In genomic region chr22:40165537-40165936, GRCh38 we compare ENCODE assay signal across 7 cellular contexts. TPM values are rescaled to one million over a fixed set of nuclear protein-coding genes. Genes with fewer than 3 reads are reported as not detected.
DNase-seq lines count a peak whose midpoint lies in the region; ATAC-seq and TF ChIP-seq lines count a peak whose summit lies in the region.
"Not testable (repeated sequence)": the region's sequence is repeated elsewhere in the genome, so short reads cannot be mapped to it uniquely, and the experiment has no call there.

No MANE protein-coding gene starts in this region.

- not testable (repeated sequence) for H3K4me3 ChIP-seq in NB4 (ENCODE audit: low read depth, low read length); naive thymus-derived CD4-positive, alpha-beta T cell (ENCODE audit: low read length)

- peaks cover 0 to 16% (median 3%) of the 10 kb centered on the region in 3 experiments for H3K36me3 ChIP-seq in naive thymus-derived CD4-positive, alpha-beta T cell (ENCODE audit: control insufficient read depth in 2 of 3, insufficient read depth in 3 of 3, low read length in 3 of 3)

- not testable (repeated sequence) for H3K27me3 Mint-ChIP-seq in activated naive CD8-positive, alpha-beta T cell; naive thymus-derived CD4-positive, alpha-beta T cell; stimulated activated naive CD8-positive, alpha-beta T cell treated with anti-CD3 and anti-CD28 coated beads, Interleukin-15, Interleukin-2, amounts not matched to agents 100 ng/mL and 50 ng/mL, for 24 hours

- intact Hi-C loops in naive thymus-derived CD4-positive, alpha-beta T cell (cut with micrococcal nuclease) = not testable (repeated sequence)

- H3K9me3 ChIP-seq in naive thymus-derived CD4-positive, alpha-beta T cell (ENCODE audit: control insufficient read depth in 2 of 3, low read length in 3 of 3) = not testable (repeated sequence)

- in situ Hi-C loops in KBM-7 (cut with MboI; ENCODE audit: low pct_unique_long_range_greater_than_20kb, low sequenced_read_pairs) = not testable (repeated sequence)

- ATAC-seq in naive thymus-derived CD4-positive, alpha-beta T cell = not testable (repeated sequence)

- POLR2A ChIA-PET in naive thymus-derived CD4-positive, alpha-beta T cell (lab: Charles Lee) = interaction anchor here (0.6 kb wide), 1 partner anchor 110 kb away, joined by 4 read pairs; no protein-coding TSS in a partner anchor

- not testable (repeated sequence) for H3K9me3 Mint-ChIP-seq in activated naive CD8-positive, alpha-beta T cell (ENCODE audit: low read depth); stimulated activated naive CD8-positive, alpha-beta T cell treated with anti-CD3 and anti-CD28 coated beads, Interleukin-15, Interleukin-2, amounts not matched to agents 100 ng/mL and 50 ng/mL, for 24 hours
- H3K9me3 Mint-ChIP-seq in naive thymus-derived CD4-positive, alpha-beta T cell = peaks cover 0 to 11% (median 0%) of the 10 kb centered on the region in 11 donors

- H3K4me3 Mint-ChIP-seq in activated naive CD8-positive, alpha-beta T cell; naive thymus-derived CD4-positive, alpha-beta T cell; stimulated activated naive CD8-positive, alpha-beta T cell treated with anti-CD3 and anti-CD28 coated beads, Interleukin-15, Interleukin-2, amounts not matched to agents 100 ng/mL and 50 ng/mL, for 24 hours: not testable (repeated sequence)

- not testable (repeated sequence) for TF ChIP-seq POLR2A in NB4 (IDR thresholded peaks at IDR 0.05; ENCODE audit: extremely low read depth, insufficient read length); erythroblast (IDR thresholded peaks at IDR 0.05; ENCODE audit: low read length)

- not testable (repeated sequence) for H3K27ac ChIP-seq in naive thymus-derived CD4-positive, alpha-beta T cell (ENCODE audit: low read depth, low read length)

- CTCF ChIA-PET in naive thymus-derived CD4-positive, alpha-beta T cell (lab: Charles Lee) = interaction anchor here (0.7 kb wide), 1 partner anchor 84 kb away, joined by 3 read pairs; no protein-coding TSS in a partner anchor

- H3K4me1 Mint-ChIP-seq in activated naive CD8-positive, alpha-beta T cell (ENCODE audit: low read depth) = peaks cover 14% of the 10 kb centered on the region
- H3K4me1 Mint-ChIP-seq in naive thymus-derived CD4-positive, alpha-beta T cell = peaks cover 3 to 61% (median 24%) of the 10 kb centered on the region in 7 donors
- H3K4me1 Mint-ChIP-seq in stimulated activated naive CD8-positive, alpha-beta T cell treated with anti-CD3 and anti-CD28 coated beads, Interleukin-15, Interleukin-2, amounts not matched to agents 100 ng/mL and 50 ng/mL, for 24 hours (ENCODE audit: low read depth) = not testable (repeated sequence)

- not testable (repeated sequence) for H3K27me3 ChIP-seq in naive thymus-derived CD4-positive, alpha-beta T cell (ENCODE audit: control insufficient read depth in 2 of 2, insufficient read depth in 2 of 2, low read length in 2 of 2)

- H3K4me1 ChIP-seq in naive thymus-derived CD4-positive, alpha-beta T cell (ENCODE audit: control insufficient read depth in 2 of 2, insufficient read depth in 2 of 2, low read length in 2 of 2) = not testable (repeated sequence)

- H3K36me3 Mint-ChIP-seq in activated naive CD8-positive, alpha-beta T cell = not testable (repeated sequence)
- H3K36me3 Mint-ChIP-seq in naive thymus-derived CD4-positive, alpha-beta T cell = peaks cover 0 to 44% (median 22%) of the 10 kb centered on the region in 5 donors
- H3K36me3 Mint-ChIP-seq in stimulated activated naive CD8-positive, alpha-beta T cell treated with anti-CD3 and anti-CD28 coated beads, Interleukin-15, Interleukin-2, amounts not matched to agents 100 ng/mL and 50 ng/mL, for 24 hours (ENCODE audit: low read depth) = peaks cover 31% of the 10 kb centered on the region

- peak; percentile 44 for DNase-seq in CD1c-positive myeloid dendritic cell (ENCODE audit: extremely low spot score)
- peak; percentile 63 for DNase-seq in KBM-7
- peak; percentile 47 for DNase-seq in NB4 (ENCODE audit: low read depth)
- peak; percentile 21 to 44 for DNase-seq in erythroblast (lab: John Stamatoyannopoulos, UW)
- DNase-seq in naive thymus-derived CD4-positive, alpha-beta T cell = not testable (repeated sequence)

- TF ChIP-seq CTCF in NB4 (IDR thresholded peaks at IDR 0.05; ENCODE audit: low read depth, low read length) = not testable (repeated sequence)

- peak overlapping the region; percentile 22 for H3K27ac Mint-ChIP-seq in activated naive CD8-positive, alpha-beta T cell
- H3K27ac Mint-ChIP-seq in naive thymus-derived CD4-positive, alpha-beta T cell = peak overlapping the region in 7 of 9 donors; percentile 40 to 70 (median 58)
- peak overlapping the region; percentile 43 for H3K27ac Mint-ChIP-seq in stimulated activated naive CD8-positive, alpha-beta T cell treated with anti-CD3 and anti-CD28 coated beads, Interleukin-15, Interleukin-2, amounts not matched to agents 100 ng/mL and 50 ng/mL, for 24 hours

RNA-seq across cellular contexts. Expression of gene TNRC6B, which starts 12.2 kb away (rescaled TPM):
- total RNA-seq in naive thymus-derived CD4-positive, alpha-beta T cell = 100 to 1,000 TPM in 4 of 5 experiments, 10 to 100 TPM in 1; 67.4 to 165 (median 146) TPM
- 100 to 1,000 TPM; 102 to 119 TPM for polyA plus RNA-seq in naive thymus-derived CD4-positive, alpha-beta T cell
